8 cellular contexts compared by ENCODE assay signal in the genomic region with DNA sequence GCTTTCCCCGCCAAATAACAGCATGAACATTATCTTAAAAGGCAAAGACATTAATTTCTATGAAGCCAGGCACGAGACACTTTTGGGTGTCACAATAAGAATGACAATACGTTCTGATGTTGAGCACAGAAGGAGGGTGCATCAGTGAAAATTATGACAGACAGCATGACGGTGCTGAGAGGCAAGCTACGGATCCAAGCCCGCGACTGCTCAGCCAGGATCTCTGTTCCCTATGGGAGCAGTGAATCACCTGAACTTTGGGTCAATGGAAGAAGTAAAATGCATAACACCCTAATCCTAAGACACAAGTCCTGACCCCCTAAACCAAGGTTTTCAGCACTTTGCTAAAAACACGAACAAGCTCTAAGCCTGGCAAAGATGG. TPM values are rescaled to one million over a fixed set of nuclear protein-coding genes. Genes with fewer than 3 reads are reported as not detected.
DNase-seq lines count a peak whose midpoint lies in the region; ATAC-seq and TF ChIP-seq lines count a peak whose summit lies in the region.
"Had no signal": no experiment of that assay in that cellular context is flagged by ENCODE, and none has a peak within 500 bp of the region (broad histone marks: within the 10 kb centered on the region; RNA-seq: fewer than 3 reads in every experiment).

No MANE protein-coding gene starts in this region.

- CTCF ChIA-PET in activated CD4-positive, alpha-beta memory T cell treated with anti-CD3 and anti-CD28 coated beads for 36 hours (lab: Charles Lee), result interaction anchor here (0.8 to 1.2 kb wide), 6 partner anchors 10 to 267 kb away, joined by 3 to 15 read pairs (median 4); no protein-coding TSS in a partner anchor

- no peak for TF ChIP-seq CTCF in HFF-Myc (IDR thresholded peaks at IDR 0.05; ENCODE audit: low read depth, low read length, missing control alignments)
- TF ChIP-seq CTCF in hepatocyte (IDR thresholded peaks at IDR 0.05; ENCODE audit: poor library complexity), result no peak

- no peaks in the 10 kb centered on the region for H3K27me3 ChIP-seq in hepatocyte

- H3K36me3 ChIP-seq in hepatocyte (replicated peaks; ENCODE audit: insufficient read depth, low read depth), result no peaks in the 10 kb centered on the region

- H3K9me2 ChIP-seq in hepatocyte (replicated peaks; ENCODE audit: insufficient read depth), result no peaks in the 10 kb centered on the region

- no peak for ATAC-seq in stimulated activated effector memory CD8-positive, alpha-beta T cell treated with anti-CD3 and anti-CD28 coated beads, Interleukin-12 subunit alpha, Interleukin-12 subunit beta, amount 100 ng/mL, for 72 hours
- ATAC-seq in GM21825 (IDR thresholded peaks at IDR 0.05; ENCODE audit: unreplicated experiment), result no peak
- no peak for ATAC-seq in HG03175 (IDR thresholded peaks at IDR 0.05; ENCODE audit: unreplicated experiment)

- H3K4me1 ChIP-seq in hepatocyte (ENCODE audit: insufficient read depth), result peaks cover 9% of the 10 kb centered on the region

- DNase-seq in HFF-Myc (ENCODE audit: extremely low read depth, low read depth) (no peak), hepatocyte (ENCODE audit: low spot score) (no peak), epidermal melanocyte (ENCODE audit: insufficient read length, low spot score) (no peak)
- no peak for DNase-seq in activated CD4-positive, alpha-beta memory T cell treated with anti-CD3 and anti-CD28 coated beads for 36 hours
- no peak for DNase-seq in stimulated activated effector memory CD8-positive, alpha-beta T cell treated with anti-CD3 and anti-CD28 coated beads, Interleukin-12 subunit alpha, Interleukin-12 subunit beta, amount 100 ng/mL, for 72 hours (ENCODE audit: low spot score in 2 of 2)

- H3K9me3 Mint-ChIP-seq in activated CD4-positive, alpha-beta memory T cell treated with anti-CD3 and anti-CD28 coated beads for 36 hours, result no peaks in the 10 kb centered on the region
- H3K9me3 Mint-ChIP-seq in stimulated activated effector memory CD8-positive, alpha-beta T cell treated with anti-CD3 and anti-CD28 coated beads, Interleukin-12 subunit alpha, Interleukin-12 subunit beta, amount 100 ng/mL, for 72 hours, result no peaks in the 10 kb centered on the region

- peak overlapping the region; percentile 78 for H3K4me2 ChIP-seq in hepatocyte

- WGBS in hepatocyte (ENCODE audit: low lambda C conversion rate, missing lambda C conversion rate), result 76% methylated on average over 8 of the region's 8 CpGs

- peak overlapping the region; percentile 100 for H3K27ac Mint-ChIP-seq in activated CD4-positive, alpha-beta memory T cell treated with anti-CD3 and anti-CD28 coated beads for 36 hours
- H3K27ac Mint-ChIP-seq in stimulated activated effector memory CD8-positive, alpha-beta T cell treated with anti-CD3 and anti-CD28 coated beads, Interleukin-12 subunit alpha, Interleukin-12 subunit beta, amount 100 ng/mL, for 72 hours, result peak overlapping the region; percentile 99

- H3K79me2 ChIP-seq in hepatocyte, result peaks cover 65% of the 10 kb centered on the region

- no peaks in the 10 kb centered on the region for H4K20me1 ChIP-seq in hepatocyte (ENCODE audit: insufficient read depth, poor library complexity, severe bottlenecking)

- no peaks in the 10 kb centered on the region for H3K9me3 ChIP-seq in hepatocyte (ENCODE audit: low read depth)

- intact Hi-C loops in activated CD4-positive, alpha-beta memory T cell treated with anti-CD3 and anti-CD28 coated beads for 36 hours (cut with micrococcal nuclease), result loop anchor here (1.0 to 10.0 kb wide), 10 partner anchors 34 to 1710 kb away; a partner anchor contains a TSS

- H3K4me1 Mint-ChIP-seq in activated CD4-positive, alpha-beta memory T cell treated with anti-CD3 and anti-CD28 coated beads for 36 hours (ENCODE audit: low read depth), result peaks cover 58% of the 10 kb centered on the region
- H3K4me1 Mint-ChIP-seq in stimulated activated effector memory CD8-positive, alpha-beta T cell treated with anti-CD3 and anti-CD28 coated beads, Interleukin-12 subunit alpha, Interleukin-12 subunit beta, amount 100 ng/mL, for 72 hours, result peaks cover 63% of the 10 kb centered on the region

- H3K27ac ChIP-seq in hepatocyte, result peak overlapping the region; percentile 93

- H3K4me3 ChIP-seq in HFF-Myc (replicated peaks; ENCODE audit: low read depth, low read length) (peak overlapping the region; percentile 77), hepatocyte (peak overlapping the region; percentile 41)

- H3K36me3 Mint-ChIP-seq in activated CD4-positive, alpha-beta memory T cell treated with anti-CD3 and anti-CD28 coated beads for 36 hours, result peaks cover 51% of the 10 kb centered on the region
- peaks cover 68% of the 10 kb centered on the region for H3K36me3 Mint-ChIP-seq in stimulated activated effector memory CD8-positive, alpha-beta T cell treated with anti-CD3 and anti-CD28 coated beads, Interleukin-12 subunit alpha, Interleukin-12 subunit beta, amount 100 ng/mL, for 72 hours

- H3K4me3 Mint-ChIP-seq in activated CD4-positive, alpha-beta memory T cell treated with anti-CD3 and anti-CD28 coated beads for 36 hours, result peak overlapping the region; percentile 98
- peak overlapping the region; percentile 95 for H3K4me3 Mint-ChIP-seq in stimulated activated effector memory CD8-positive, alpha-beta T cell treated with anti-CD3 and anti-CD28 coated beads, Interleukin-12 subunit alpha, Interleukin-12 subunit beta, amount 100 ng/mL, for 72 hours

- peaks cover 1% of the 10 kb centered on the region for H3K27me3 Mint-ChIP-seq in activated CD4-positive, alpha-beta memory T cell treated with anti-CD3 and anti-CD28 coated beads for 36 hours

- no peak overlapping the region for H2AFZ ChIP-seq in hepatocyte

- POLR2A ChIA-PET in activated CD4-positive, alpha-beta memory T cell treated with anti-CD3 and anti-CD28 coated beads for 36 hours (lab: Charles Lee), result interaction anchor here (0.7 to 2.1 kb wide), 17 partner anchors 8 to 691 kb away, joined by 3 to 16 read pairs (median 4); a partner anchor contains a TSS

RNA-seq across cellular contexts. Expression of a gene that starts 1.4 kb away (rescaled TPM):
- total RNA-seq in activated CD4-positive, alpha-beta memory T cell treated with anti-CD3 and anti-CD28 coated beads for 36 hours, result 1 to 10 TPM; 6.6 to 7.5 TPM
- total RNA-seq in hepatocyte, result 14.1 and 18.7 TPM in 2 replicates
- polyA plus RNA-seq in hepatocyte, result 19.7 and 22.8 TPM in 2 replicates

RNA-seq across cellular contexts. Expression of a gene that starts 51.7 kb away (rescaled TPM):
- total RNA-seq in activated CD4-positive, alpha-beta memory T cell treated with anti-CD3 and anti-CD28 coated beads for 36 hours, result not detected
- total RNA-seq in hepatocyte, result 1.6 and 1.8 TPM in 2 replicates
- 0.77 and 1.8 TPM in 2 replicates for polyA plus RNA-seq in hepatocyte
- total RNA-seq: aorta had no signal
- polyA plus RNA-seq: aorta had no signal
